Comparison of ENCODE assay signal across 8 cellular contexts in the genomic region with DNA sequence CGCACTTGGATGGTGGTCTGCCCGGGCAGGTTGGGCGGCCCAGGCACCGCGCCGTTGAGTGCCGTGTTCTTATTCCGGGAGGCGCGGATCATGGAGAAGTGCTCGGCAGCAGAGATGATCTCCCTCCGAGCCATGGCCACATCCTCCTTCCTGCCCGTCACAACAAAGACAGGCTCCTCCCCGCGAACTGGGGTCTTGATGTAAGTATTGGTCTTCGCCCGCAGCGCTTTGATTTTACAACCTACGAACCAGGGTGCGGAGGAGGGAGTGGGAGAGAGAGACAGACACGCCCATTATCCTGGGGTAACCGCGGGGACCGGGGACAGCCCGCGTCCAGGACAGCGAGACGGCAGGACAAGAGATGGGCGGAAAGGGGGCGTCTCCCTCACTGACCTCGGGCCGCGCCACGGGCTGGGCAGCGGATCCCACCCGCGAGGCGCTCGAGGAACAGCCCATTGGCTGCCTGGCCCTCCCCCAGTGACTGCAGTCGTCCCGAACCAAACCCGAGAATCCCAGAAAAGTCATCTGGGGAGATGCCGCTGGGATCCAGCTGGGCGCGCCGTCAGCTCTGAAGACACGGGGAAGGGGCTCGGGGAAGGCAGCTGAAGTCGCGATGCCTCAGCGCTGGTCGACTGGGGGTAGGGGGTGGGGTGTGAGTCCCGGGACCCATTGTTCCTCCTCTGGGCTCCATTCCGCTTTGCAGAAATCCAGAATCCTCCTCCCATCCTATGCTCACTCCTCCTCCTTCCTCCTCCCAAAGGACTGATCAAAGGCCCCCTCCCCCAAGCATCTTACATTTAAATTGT. TPM values are rescaled to one million over a fixed set of nuclear protein-coding genes. Genes with fewer than 3 reads are reported as not detected.
DNase-seq lines count a peak whose midpoint lies in the region; ATAC-seq and FAIRE-seq lines count a peak whose summit lies in the region.

No MANE protein-coding gene starts in this region.

- no peak overlapping the region for H4K8ac ChIP-seq in neuronal stem cell (ENCODE audit: low read depth, low read length)

- H3K9me3 ChIP-seq in neuronal stem cell (replicated peaks in 1 of 2; ENCODE audit: control insufficient read depth in 2 of 2, insufficient read depth in 1 of 2, low read depth in 1 of 2, low read length in 2 of 2) = no peaks in the 10 kb centered on the region

- peak overlapping the region; percentile 100 for H3K9ac ChIP-seq in neuronal stem cell (ENCODE audit: low read depth, low read length, poor library complexity)

- H3K18ac ChIP-seq in neuronal stem cell (ENCODE audit: low read length) = peak overlapping the region; percentile 100

- H2AK5ac ChIP-seq in neuronal stem cell (ENCODE audit: low read depth, low read length) = peak overlapping the region; percentile 41

- peak overlapping the region; percentile 91 for H2AFZ ChIP-seq in neuronal stem cell (ENCODE audit: low read length)

- peak overlapping the region; percentile 96 for H2BK15ac ChIP-seq in neuronal stem cell (ENCODE audit: low read length)

- H3K4me1 ChIP-seq in neuronal stem cell (ENCODE audit: control insufficient read depth in 2 of 2, insufficient read depth in 1 of 2, low read depth in 1 of 2, low read length in 2 of 2) = peaks cover 13 to 14% of the 10 kb centered on the region in 2 donors

- DNase-seq in NCI-H2171 (lab: John Stamatoyannopoulos, UW) (peak; percentile 5), NCI-H2171 treated with DMSO at 0.1 percent for 48 hours (lab: John Stamatoyannopoulos, UW) (no peak), NCI-H748 treated with DMSO at 0.1 percent for 48 hours (lab: John Stamatoyannopoulos, UW) (peak; percentile 17), frontal cortex (ENCODE audit: low spot score in 2 of 2) (peak; percentile 50 to 57), neuronal stem cell (ENCODE audit: low spot score) (peak; percentile 70), NCI-H446 treated with DMSO at 0.1 percent for 48 hours (lab: John Stamatoyannopoulos, UW) (no peak)
- peak; percentile 24 for DNase-seq in activated naive CD4-positive, alpha-beta T cell treated with Interleukin-2 at 50 U/mL for 16 hours

- no peak for ATAC-seq in GM18861 (IDR thresholded peaks at IDR 0.05; ENCODE audit: unreplicated experiment)

- peaks cover 8 to 32% of the 10 kb centered on the region in 2 donors for H3K36me3 ChIP-seq in neuronal stem cell (replicated peaks in 1 of 2; ENCODE audit: control insufficient read depth in 2 of 2, insufficient read depth in 2 of 2, low read length in 2 of 2)

- H3K4me2 ChIP-seq in neuronal stem cell (ENCODE audit: insufficient read depth, low read length, poor library complexity, severe bottlenecking) = peak overlapping the region; percentile 98

- H4K91ac ChIP-seq in neuronal stem cell (ENCODE audit: low read depth, low read length, poor library complexity) = no peak overlapping the region

- H3K27ac ChIP-seq in neuronal stem cell (replicated peaks; ENCODE audit: low read length) = peak overlapping the region; percentile 97

- peak overlapping the region; percentile 99 for H2BK5ac ChIP-seq in neuronal stem cell (ENCODE audit: low read length)

- no peak overlapping the region for H3K4ac ChIP-seq in neuronal stem cell (ENCODE audit: low read length)

- H3K23ac ChIP-seq in neuronal stem cell (ENCODE audit: low read depth, low read length, poor library complexity) = peak overlapping the region; percentile 60

- H3K27me3 ChIP-seq in neuronal stem cell (ENCODE audit: control insufficient read depth in 3 of 3, insufficient read depth in 3 of 3, low read depth in 1 of 3, low read length in 3 of 3) = peaks cover 0 to 20% (median 0%) of the 10 kb centered on the region in 3 experiments

- no peak for FAIRE-seq in frontal cortex (lab: Jason Lieb, UNC)

- peaks cover 13% of the 10 kb centered on the region for H3K79me1 ChIP-seq in neuronal stem cell (ENCODE audit: low read depth, low read length)

- H2BK120ac ChIP-seq in neuronal stem cell (ENCODE audit: low read depth, low read length) = peak overlapping the region; percentile 78

- no CpG with 5 or more reads among the region's 54 CpGs for WGBS in neuronal stem cell (ENCODE audit: extremely low coverage in 2 of 2, insufficient read length in 2 of 2, insufficient replicate concordance in 1 of 2), 2 donors

- no peak overlapping the region for H3K14ac ChIP-seq in neuronal stem cell (ENCODE audit: low read length)

- peak overlapping the region; percentile 95 to 100 for H3K4me3 ChIP-seq in neuronal stem cell (ENCODE audit: low read length in 2 of 2)

- H2BK12ac ChIP-seq in neuronal stem cell (ENCODE audit: low read length) = no peak overlapping the region

RNA-seq across cellular contexts. Expression of gene MEX3B, which starts 1.2 kb away (rescaled TPM):
- total RNA-seq in frontal cortex = 89.7 TPM
- 21.0 TPM for polyA plus RNA-seq in neuronal stem cell (2013, experiment 1 of 2)
- 20.8 TPM for polyA plus RNA-seq in neuronal stem cell (2013, experiment 2 of 2)

Comparison
In these comparisons a context has a peak if more than half of its experiments do, and no peak if none do; other contexts are left out.
1. DNase-seq: peak in NCI-H2171 (single experiment), NCI-H748 treated with DMSO at 0.1 percent for 48 hours (single experiment), activated naive CD4-positive, alpha-beta T cell treated with Interleukin-2 at 50 U/mL for 16 hours (single experiment), frontal cortex (2 of 2) and neuronal stem cell (single experiment); none in NCI-H2171 treated with DMSO at 0.1 percent for 48 hours (single experiment) and NCI-H446 treated with DMSO at 0.1 percent for 48 hours (single experiment).